8 cellular contexts compared by ENCODE assay signal in genomic region chr2:201235865-201236811, GRCh38. TPM values are rescaled to one million over a fixed set of nuclear protein-coding genes. Genes with fewer than 3 reads are reported as not detected.
DNase-seq lines count a peak whose midpoint lies in the region; ATAC-seq, FAIRE-seq and TF ChIP-seq lines count a peak whose summit lies in the region.

No MANE protein-coding gene starts in this region.

- H3K27ac ChIP-seq in kidney (ENCODE audit: low read depth in 2 of 2, low read length in 2 of 2): peak overlapping the region in 1 of 2 donors; percentile 17

- intact Hi-C loops in MCF 10A (cut with micrococcal nuclease): loop anchor here (1.0 to 10.0 kb wide), 6 partner anchors 22 to 942 kb away; partner anchors contain the start of gene TMEM237
- intact Hi-C loops in kidney (cut with DNase I): loop anchor here (5.0 kb wide), 1 partner anchor 126 kb away; no protein-coding TSS in a partner anchor

- H3F3A ChIP-seq in Loucy (ENCODE audit: low read depth): no peaks in the 10 kb centered on the region

- H3K27me3 ChIP-seq in Loucy (ENCODE audit: insufficient read depth, low read length, poor library complexity, severe bottlenecking): no peaks in the 10 kb centered on the region

- no peaks in the 10 kb centered on the region for H3K27me3 Mint-ChIP-seq in MCF 10A (ENCODE audit: insufficient read depth, unreplicated experiment)

- H3K4me1 Mint-ChIP-seq in MCF 10A (ENCODE audit: insufficient read depth, unreplicated experiment): peaks cover 26% of the 10 kb centered on the region

- H3K4me3 ChIP-seq in Loucy (ENCODE audit: low read length, poor library complexity, severe bottlenecking): peak overlapping the region; percentile 96
- peak overlapping the region; percentile 10 to 32 for H3K4me3 ChIP-seq in kidney (ENCODE audit: low read length in 2 of 2)

- DNase-seq in DMS 273 (lab: John Stamatoyannopoulos, UW; ENCODE audit: unreplicated experiment) (peak; percentile 82), DMS 273 treated with DMSO at 0.1 percent for 48 hours (lab: John Stamatoyannopoulos, UW) (no peak), SW 1271 (lab: John Stamatoyannopoulos, UW) (peak; percentile 56 to 79), MCF 10A (ENCODE audit: unreplicated experiment) (peak; percentile 79), kidney (no peak)
- DNase-seq in stimulated activated CD4-positive, alpha-beta T cell treated with anti-CD3 and anti-CD28 coated beads, Interleukin-2, amount 100 ng/mL, for 4 hours (ENCODE audit: low read depth): peak; percentile 33

- H3K4me3 Mint-ChIP-seq in MCF 10A (ENCODE audit: unreplicated experiment): peak overlapping the region; percentile 61

- no peak for ATAC-seq in HG03354 (IDR thresholded peaks at IDR 0.05; ENCODE audit: poor library complexity, severe bottlenecking, unreplicated experiment)

- H3K9me2 ChIP-seq in Loucy (replicated peaks; ENCODE audit: low read depth, low read length): no peaks in the 10 kb centered on the region

- peak; percentile 64 for FAIRE-seq in kidney (lab: Jason Lieb, UNC)

- POLR2A ChIA-PET in MCF 10A (lab: Yijun Ruan, JAX): interaction anchor here (0.6 to 2.1 kb wide), 7 partner anchors 21 to 333 kb away, joined by 3 to 9 read pairs (median 3); partner anchors contain the start of gene CASP8

- TF ChIP-seq CTCF in Loucy (conservative IDR thresholded peaks at IDR 0.05; ENCODE audit: low read length) (peak; percentile 73), MCF 10A (IDR thresholded peaks at IDR 0.05; ENCODE audit: unreplicated experiment) (peak; percentile 49), kidney (IDR thresholded peaks at IDR 0.05; ENCODE audit: borderline replicate concordance, extremely low read depth, insufficient read depth) (peak; percentile 81)

- H3K9me3 ChIP-seq in Loucy (ENCODE audit: insufficient read depth, low read depth, low read length) (no peaks in the 10 kb centered on the region), kidney (ENCODE audit: control insufficient read depth in 1 of 2, low read length in 2 of 2) (no peaks in the 10 kb centered on the region)

- peaks cover 3% of the 10 kb centered on the region for H3K9me3 Mint-ChIP-seq in MCF 10A (ENCODE audit: unreplicated experiment)

- H4K20me1 ChIP-seq in Loucy (ENCODE audit: insufficient read depth, low read length, poor library complexity, severe bottlenecking): peaks cover 26% of the 10 kb centered on the region

- no TSS peak for BruUV-seq in MCF 10A (replicated peaks; lab: Mats Ljungman, UMichigan)

- H3K4me1 ChIP-seq in Loucy (ENCODE audit: insufficient read depth, low read length, poor library complexity, severe bottlenecking) (peaks cover 44% of the 10 kb centered on the region), kidney (ENCODE audit: control insufficient read depth in 1 of 2, insufficient read depth in 1 of 2, low read depth in 1 of 2, low read length in 2 of 2) (peaks cover 7 to 8% of the 10 kb centered on the region in 2 donors)

- H3K27ac Mint-ChIP-seq in MCF 10A (ENCODE audit: low read depth, unreplicated experiment): peak overlapping the region; percentile 84

- CTCF ChIA-PET in MCF 10A (lab: Yijun Ruan, JAX): interaction anchor here (0.5 to 2.1 kb wide), 27 partner anchors 18 to 1584 kb away, joined by 3 to 8 read pairs (median 3); no protein-coding TSS in a partner anchor

- H3K9ac ChIP-seq in Loucy (ENCODE audit: low read depth, low read length, poor library complexity, severe bottlenecking) (peak overlapping the region; percentile 87), kidney (ENCODE audit: low read length in 2 of 2) (no peak overlapping the region)

- H3K79me2 ChIP-seq in Loucy (ENCODE audit: insufficient read depth, low read length): peaks cover 53% of the 10 kb centered on the region

- peak overlapping the region; percentile 82 for H3K4me2 ChIP-seq in Loucy (ENCODE audit: low read depth, low read length, poor library complexity, severe bottlenecking)

- H3K36me3 Mint-ChIP-seq in MCF 10A (ENCODE audit: insufficient read depth, unreplicated experiment): peaks cover 34% of the 10 kb centered on the region

- no peak overlapping the region for H2AFZ ChIP-seq in Loucy (ENCODE audit: low read length)

- H3K36me3 ChIP-seq in Loucy (ENCODE audit: insufficient read depth, low read length) (peaks cover 11% of the 10 kb centered on the region), kidney (ENCODE audit: control insufficient read depth in 1 of 2, insufficient read depth in 2 of 2, low read length in 2 of 2) (peaks cover 0 to 2% of the 10 kb centered on the region in 2 donors)

RNA-seq across cellular contexts. Expression of gene CASP8, which starts 24.2 kb away (rescaled TPM):
- total RNA-seq in MCF 10A (2022) (32.8 and 35.2 TPM in 2 replicates), kidney (35.3 TPM)
- polyA plus RNA-seq in kidney (ENCODE audit: insufficient read depth, low read depth, low replicate concordance): 8.0 TPM

RNA-seq across cellular contexts. Expression of gene CASP10, which starts 53.2 kb away (rescaled TPM):
- 0.19 and 0.27 TPM in 2 replicates for total RNA-seq in MCF 10A (2022)
- 24.6 TPM for total RNA-seq in kidney
- polyA plus RNA-seq in kidney (ENCODE audit: insufficient read depth, low read depth, low replicate concordance): 4.5 TPM

Comparison
In these comparisons a context has a peak if more than half of its experiments do, and no peak if none do; other contexts are left out.
1. DNase-seq: peak in DMS 273 (single experiment), SW 1271 (2 of 2), MCF 10A (single experiment) and stimulated activated CD4-positive, alpha-beta T cell treated with anti-CD3 and anti-CD28 coated beads, Interleukin-2, amount 100 ng/mL, for 4 hours (single experiment); none in DMS 273 treated with DMSO at 0.1 percent for 48 hours (single experiment) and kidney (single experiment).
2. RNA of gene CASP10, which starts 53.2 kb away (total RNA-seq): 24.6 TPM in kidney (single experiment); 0.19 to 0.27 TPM in MCF 10A; every median in the first group is over 10 times any median in the second.
3. Peak in every context shown above with its lines, with median percentiles within 50 percentile points of each other: CTCF ChIP-seq.